Comparison of ENCODE assay signal across 13 cellular contexts in the genomic region with DNA sequence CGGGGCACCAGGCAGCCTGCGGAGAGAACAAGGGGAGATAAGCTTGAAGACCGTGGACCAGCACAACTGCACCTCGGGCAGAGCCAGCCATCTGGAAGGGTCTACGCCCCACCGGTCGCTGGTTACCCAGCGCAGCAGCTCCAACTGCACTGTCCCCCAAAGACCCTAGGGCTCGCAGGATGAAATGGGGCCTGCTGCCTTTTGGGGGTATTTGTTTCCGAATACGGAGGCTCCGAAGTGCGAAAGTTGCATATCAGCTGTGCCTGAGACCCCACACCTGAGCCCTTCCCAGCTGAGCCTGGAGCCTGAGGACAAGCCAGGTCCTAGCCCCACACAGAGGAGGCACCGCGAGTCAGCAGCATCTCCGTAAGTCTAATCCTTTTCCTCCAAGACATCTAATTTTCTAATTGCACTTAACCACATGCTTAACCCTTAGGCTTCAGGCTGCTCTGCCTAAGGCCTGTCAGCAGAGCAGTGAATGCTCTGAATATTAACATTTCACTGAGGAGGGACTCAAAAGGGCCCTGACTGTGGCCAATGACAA. TPM values are rescaled to one million over a fixed set of nuclear protein-coding genes. Genes with fewer than 3 reads are reported as not detected.
DNase-seq lines count a peak whose midpoint lies in the region; ATAC-seq and TF ChIP-seq lines count a peak whose summit lies in the region.
"Had no signal": no experiment of that assay in that cellular context is flagged by ENCODE, and none has a peak within 500 bp of the region (broad histone marks: within the 10 kb centered on the region; RNA-seq: fewer than 3 reads in every experiment).

No MANE protein-coding gene starts in this region.

- H3K4me3 ChIP-seq in iPS-20b (ENCODE audit: low read length) (peak overlapping the region; percentile 48; the same call in 1 of the 2 replicates), retinal pigment epithelial cell (ENCODE audit: low read length) (peak overlapping the region; percentile 8)
- H3K4me3 ChIP-seq: gastroesophageal sphincter had no signal

- no peaks in the 10 kb centered on the region for H3K9me3 ChIP-seq in iPS-20b (ENCODE audit: insufficient read depth, low read depth, low read length)
- H3K9me3 ChIP-seq: gastroesophageal sphincter had no signal

- no peak for DNase-seq in HFFc6
- DNase-seq in retinal pigment epithelial cell (ENCODE audit: low read depth), result no peak
- DNase-seq in NCI-H2029 treated with DMSO at 0.1 percent for 48 hours (lab: John Stamatoyannopoulos, UW), result no peak
- no peak for DNase-seq in NCI-H1417 treated with DMSO at 0.1 percent for 48 hours (lab: John Stamatoyannopoulos, UW)
- DNase-seq: activated CD4-positive, CD25-positive, alpha-beta regulatory T cell treated with anti-CD3 and anti-CD28 coated beads, Interleukin-2, amount 50 U/mL, for 72 hours; central memory CD4-positive, alpha-beta T cell; HCEC 1CT had no signal

- H3K27ac Mint-ChIP-seq in HFFc6, result peak overlapping the region; percentile 43; the same call in 1 of the 2 replicates
- H3K27ac Mint-ChIP-seq: activated T-helper 17 cell treated with anti-CD3 and anti-CD28 coated beads, Interleukin-2, amount 50 U/mL, for 72 hours had no signal

- H3K9ac ChIP-seq in iPS-20b (ENCODE audit: low read depth, low read length), result no peak overlapping the region

- H3K4me1 Mint-ChIP-seq in HFFc6 (ENCODE audit: low read depth), result peaks cover 40% of the 10 kb centered on the region

- no peaks in the 10 kb centered on the region for H3K9me3 Mint-ChIP-seq in HFFc6
- H3K9me3 Mint-ChIP-seq: activated T-helper 17 cell treated with anti-CD3 and anti-CD28 coated beads, Interleukin-2, amount 50 U/mL, for 72 hours had no signal

- H3K36me3 ChIP-seq in iPS-20b (ENCODE audit: insufficient read depth, low read depth, low read length), result no peaks in the 10 kb centered on the region

- peaks cover 28% of the 10 kb centered on the region for H3K4me1 ChIP-seq in iPS-20b (ENCODE audit: insufficient read depth, low read length)

- TF ChIP-seq CTCF in HFFc6 (IDR thresholded peaks at IDR 0.05) (no peak), VCaP (conservative IDR thresholded peaks at IDR 0.05) (no peak), retinal pigment epithelial cell (conservative IDR thresholded peaks at IDR 0.05; ENCODE audit: low read depth, low read length) (no peak)

- H3K4me3 Mint-ChIP-seq in HFFc6, result no peak overlapping the region
- H3K4me3 Mint-ChIP-seq: activated T-helper 17 cell treated with anti-CD3 and anti-CD28 coated beads, Interleukin-2, amount 50 U/mL, for 72 hours had no signal

- peak overlapping the region; percentile 58 for H3K27ac ChIP-seq in VCaP
- no peak overlapping the region for H3K27ac ChIP-seq in iPS-20b (ENCODE audit: low read length)
- H3K27ac ChIP-seq: gastroesophageal sphincter had no signal

- peaks cover 21% of the 10 kb centered on the region for H3K36me3 Mint-ChIP-seq in HFFc6 (ENCODE audit: low read depth)

- no peaks in the 10 kb centered on the region for H3K27me3 Mint-ChIP-seq in HFFc6 (ENCODE audit: insufficient read depth)

- peaks cover 36% of the 10 kb centered on the region for H3K27me3 ChIP-seq in iPS-20b (ENCODE audit: insufficient read depth, low read length)
- H3K27me3 ChIP-seq: gastroesophageal sphincter had no signal

- ATAC-seq in GM19395 (IDR thresholded peaks at IDR 0.05; ENCODE audit: unreplicated experiment) (no peak), GM21576 (IDR thresholded peaks at IDR 0.05; ENCODE audit: unreplicated experiment) (no peak)
- ATAC-seq: activated T-helper 17 cell treated with anti-CD3 and anti-CD28 coated beads, Interleukin-2, amount 50 U/mL, for 72 hours; gastroesophageal sphincter had no signal

RNA-seq across cellular contexts. Expression of gene KIFC3, which starts 4.0 kb away (rescaled TPM):
- 10 to 100 TPM; 51.8 to 81.5 (median 72.7) TPM for total RNA-seq in HFFc6 (2021; fragmentation: NEBNext Ultra II Directional; extraction: Animal tissue kit (Norgen Biotek cat#: 25700))
